In the genomic region with DNA sequence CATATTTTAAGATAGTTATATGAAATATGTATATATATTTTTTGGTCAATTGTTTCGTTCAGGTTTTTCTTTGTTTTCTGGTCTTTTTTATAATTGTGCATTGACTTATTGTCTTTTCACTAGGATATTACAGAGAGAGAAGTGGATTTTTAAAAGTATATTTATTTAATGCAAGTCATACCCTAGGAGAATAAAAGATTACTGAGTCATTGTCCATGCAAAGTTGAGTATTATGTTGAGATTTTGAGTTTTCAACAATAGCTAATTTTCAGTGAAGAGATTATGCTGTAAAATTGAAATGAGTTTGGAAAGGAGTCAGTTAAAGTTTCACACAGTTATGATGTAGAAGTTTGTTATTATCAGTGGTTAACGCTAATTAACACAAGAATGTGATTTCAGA, we compare ENCODE assay signal across 22 cellular contexts.
"Had no signal": no experiment of that assay in that cellular context is flagged by ENCODE, and none has a peak within 500 bp of the region (broad histone marks: within the 10 kb centered on the region; RNA-seq: fewer than 3 reads in every experiment).

No MANE protein-coding gene starts in this region.

- H3K9ac ChIP-seq: SK-N-SH had no signal

- ATAC-seq: Panc1, PC-3, Right ventricle myocardium inferior, T-cell had no signal

- H3K27me3 ChIP-seq: SJCRH30 had no signal

- H3K27ac ChIP-seq: SJCRH30 had no signal

- H3K36me3 ChIP-seq: SJCRH30 had no signal

- H3K4me2 ChIP-seq: SK-N-SH had no signal

- H3K4me3 ChIP-seq: SJCRH30 had no signal

- H3K9me3 ChIP-seq: SJCRH30, SK-N-SH had no signal

- DNase-seq: KBM-7; MV-4-11; NCI-H1048; NCI-H1105; NCI-H1436 treated with DMSO at 0.1 percent for 48 hours; NCI-H1694; NCI-H187 treated with DMSO at 0.1 percent for 48 hours; NCI-H2029 treated with DMSO at 0.1 percent for 48 hours; NCI-H2171 treated with DMSO at 0.1 percent for 48 hours; NCI-H345; NCI-H446 treated with DMSO at 0.1 percent for 48 hours; NCI-H510A treated with DMSO at 0.1 percent for 48 hours; NCI-H526; NK-92 treated with Interleukin-12 subunit alpha and Interleukin-12 subunit beta, amount 100 ng/mL, for 24 hours; PC-3; SHP77 treated with DMSO at 0.1 percent for 48 hours; SJCRH30; SK-N-SH; SW 1271; T-cell had no signal

- H3K4me1 ChIP-seq: SJCRH30 had no signal
